Comparison of ENCODE assay signal across 8 cellular contexts in genomic region chr5:36606437-36607113, GRCh38. TPM values are rescaled to one million over a fixed set of nuclear protein-coding genes. Genes with fewer than 3 reads are reported as not detected.
DNase-seq lines count a peak whose midpoint lies in the region; ATAC-seq and TF ChIP-seq lines count a peak whose summit lies in the region.

TSS of gene SLC1A3 (plus strand) at chr5:36606606. CDS start at chr5:36608424, 1,818 bp downstream.

- no peaks in the 10 kb centered on the region for H3K27me3 ChIP-seq in HAP-1 (ENCODE audit: low read depth)

- H3K4me3 ChIP-seq in HAP-1 (peak within 1 kb of the TSS; percentile 52), fibroblast of mammary gland (ENCODE audit: control insufficient read depth, low read depth, low read length) (peak within 1 kb of the TSS; percentile 72)

- H3K9me3 ChIP-seq in HAP-1 = no peaks in the 10 kb centered on the region

- H3K27me3 Mint-ChIP-seq in activated CD8-positive, alpha-beta T cell treated with anti-CD3 and anti-CD28 coated beads, Interleukin-2, amount 10 ng/mL, durations not matched to agents 7 days and 5 days (ENCODE audit: low read depth) = peaks cover 47% of the 10 kb centered on the region
- H3K27me3 Mint-ChIP-seq in naive B cell = peaks cover 38 to 52% (median 51%) of the 10 kb centered on the region in 3 donors

- POLR2A ChIA-PET in activated CD8-positive, alpha-beta T cell treated with anti-CD3 and anti-CD28 coated beads, Interleukin-2, amount 10 ng/mL, durations not matched to agents 7 days and 5 days (lab: Charles Lee) = no interaction called here

- peaks cover 18% of the 10 kb centered on the region for H3K4me1 Mint-ChIP-seq in activated CD8-positive, alpha-beta T cell treated with anti-CD3 and anti-CD28 coated beads, Interleukin-2, amount 10 ng/mL, durations not matched to agents 7 days and 5 days (ENCODE audit: low read depth)
- peaks cover 12 to 14% (median 14%) of the 10 kb centered on the region in 3 donors for H3K4me1 Mint-ChIP-seq in naive B cell

- H3K4me3 Mint-ChIP-seq in activated CD8-positive, alpha-beta T cell treated with anti-CD3 and anti-CD28 coated beads, Interleukin-2, amount 10 ng/mL, durations not matched to agents 7 days and 5 days = peak within 1 kb of the TSS; percentile 56
- H3K4me3 Mint-ChIP-seq in naive B cell = peak within 1 kb of the TSS; percentile 79 to 91 (median 84)

- no peaks in the 10 kb centered on the region for H3K4me1 ChIP-seq in HAP-1

- no peak within 1 kb of the TSS for H3K27ac Mint-ChIP-seq in activated CD8-positive, alpha-beta T cell treated with anti-CD3 and anti-CD28 coated beads, Interleukin-2, amount 10 ng/mL, durations not matched to agents 7 days and 5 days
- peak within 1 kb of the TSS in 2 of 6 donors; percentile 1 to 34 for H3K27ac Mint-ChIP-seq in naive B cell

- DNase-seq in SKM-1 treated with dmso at 0.1 percent for 144 hours (lab: John Stamatoyannopoulos, UW; ENCODE audit: unreplicated experiment) (peak; percentile 34), SKM-1 (lab: John Stamatoyannopoulos, UW; ENCODE audit: unreplicated experiment) (no peak), HAP-1 (ENCODE audit: low spot score in 2 of 2) (peak; percentile 86 to 88), LoVo (ENCODE audit: low spot score) (peak; percentile 90), fibroblast of mammary gland (ENCODE audit: low read depth) (peak; percentile 86), naive B cell (peak; percentile 13), superior temporal gyrus (ENCODE audit: extremely low spot score) (peak; percentile 88)
- DNase-seq in activated CD8-positive, alpha-beta T cell treated with anti-CD3 and anti-CD28 coated beads, Interleukin-2, amount 10 ng/mL, durations not matched to agents 7 days and 5 days = peak; percentile 37

- peaks cover 12% of the 10 kb centered on the region for H3K36me3 ChIP-seq in HAP-1 (replicated peaks)

- peak; percentile 89 for ATAC-seq in activated CD8-positive, alpha-beta T cell treated with anti-CD3 and anti-CD28 coated beads, Interleukin-2, amount 10 ng/mL, durations not matched to agents 7 days and 5 days
- ATAC-seq in naive B cell (ENCODE audit: low read depth in 2 of 2) = peak; percentile 91 to 93

- TF ChIP-seq CTCF in fibroblast of mammary gland (conservative IDR thresholded peaks at IDR 0.05; ENCODE audit: control insufficient read depth, insufficient read depth, low read depth, low read length) = no peak

- in situ Hi-C loops in HAP-1 (cut with MboI; ENCODE audit: low sequenced_read_pairs) = no loop called here

- no peaks in the 10 kb centered on the region for H3K9me3 Mint-ChIP-seq in activated CD8-positive, alpha-beta T cell treated with anti-CD3 and anti-CD28 coated beads, Interleukin-2, amount 10 ng/mL, durations not matched to agents 7 days and 5 days (ENCODE audit: insufficient read depth)
- H3K9me3 Mint-ChIP-seq in naive B cell = peaks cover 0 to 6% (median 2%) of the 10 kb centered on the region in 7 donors

- no peaks in the 10 kb centered on the region for H3K36me3 Mint-ChIP-seq in activated CD8-positive, alpha-beta T cell treated with anti-CD3 and anti-CD28 coated beads, Interleukin-2, amount 10 ng/mL, durations not matched to agents 7 days and 5 days (ENCODE audit: low read depth)
- H3K36me3 Mint-ChIP-seq in naive B cell = peaks cover 0 to under 1% of the 10 kb centered on the region in 2 donors

- CTCF ChIA-PET in activated CD8-positive, alpha-beta T cell treated with anti-CD3 and anti-CD28 coated beads, Interleukin-2, amount 10 ng/mL, durations not matched to agents 7 days and 5 days (lab: Charles Lee) = no interaction called here

RNA-seq across cellular contexts. Expression of gene SLC1A3, which starts in this region (rescaled TPM):
- total RNA-seq in activated CD8-positive, alpha-beta T cell treated with anti-CD3 and anti-CD28 coated beads, Interleukin-2, amount 10 ng/mL, durations not matched to agents 7 days and 5 days = not detected
- under 1 TPM in 1 of 6 donors, not detected in 5; 0.07 TPM for polyA plus RNA-seq in naive B cell (ENCODE audit: low read depth in 6 of 6)

Comparison
In these comparisons a context has a peak if more than half of its experiments do, and no peak if none do; other contexts are left out.
1. Peak in DNase-seq and ATAC-seq in activated CD8-positive, alpha-beta T cell treated with anti-CD3 and anti-CD28 coated beads, Interleukin-2, amount 10 ng/mL, durations not matched to agents 7 days and 5 days; RNA of the gene not detected or under 1 TPM.
2. Peak in DNase-seq and ATAC-seq in naive B cell; RNA of the gene not detected or under 1 TPM.